12 cellular contexts compared by ENCODE assay signal in the genomic region with DNA sequence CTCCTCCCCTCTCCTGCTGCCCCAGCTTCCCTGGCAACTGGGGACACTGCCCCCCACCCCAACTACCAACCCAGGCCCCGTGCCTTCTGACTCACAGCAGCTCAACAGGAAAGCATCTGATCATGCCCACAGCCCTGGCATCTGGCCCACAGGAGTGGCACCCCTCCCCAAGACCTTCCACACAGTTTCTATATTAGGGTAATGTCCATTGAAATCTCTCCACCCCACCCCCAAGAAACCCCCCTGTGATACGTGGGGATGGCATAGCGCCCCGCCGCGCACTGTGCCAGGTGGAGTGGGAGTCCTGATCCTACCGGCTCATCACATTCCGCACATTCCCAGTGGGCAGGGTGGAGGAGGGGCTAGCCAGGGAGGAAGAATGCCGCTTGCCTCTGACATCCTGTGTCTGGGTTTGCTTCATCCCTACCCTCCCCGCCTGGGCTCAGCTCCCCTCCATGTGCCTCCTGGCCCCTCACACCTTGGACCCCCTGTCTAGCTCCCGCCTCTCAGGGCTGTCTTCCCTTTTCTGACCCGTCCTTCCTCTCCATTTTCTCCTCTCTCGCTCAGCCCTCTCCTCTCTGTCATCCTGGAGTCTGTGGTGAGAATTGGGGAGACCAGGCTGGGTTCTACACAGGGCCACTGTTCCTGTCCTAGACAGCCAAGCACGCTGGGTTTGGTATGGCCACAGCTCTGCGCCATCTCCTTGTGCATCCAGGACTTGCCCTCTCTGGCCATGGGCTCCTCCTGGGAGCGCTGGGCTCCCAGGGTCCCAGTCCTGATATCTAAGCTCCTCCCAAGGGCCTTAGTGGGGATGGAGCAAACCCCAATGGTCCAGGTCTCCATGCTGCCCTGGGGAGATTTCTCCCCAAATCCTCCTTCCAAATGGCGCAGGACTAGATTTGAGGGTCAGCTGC. TPM values are rescaled to one million over a fixed set of nuclear protein-coding genes. Genes with fewer than 3 reads are reported as not detected.
A peak's percentile ranks its signal among the peaks of the same experiment; 100 is the strongest.
DNase-seq lines count a peak whose midpoint lies in the region; ATAC-seq, FAIRE-seq and TF ChIP-seq lines count a peak whose summit lies in the region.
"Had no signal": no experiment of that assay in that cellular context is flagged by ENCODE, and none has a peak within 500 bp of the region (broad histone marks: within the 10 kb centered on the region; RNA-seq: fewer than 3 reads in every experiment).

No MANE protein-coding gene starts in this region.

- H3K4me3 ChIP-seq in ascending aorta (no peak overlapping the region), kidney (ENCODE audit: low read length in 2 of 2) (no peak overlapping the region), upper lobe of right lung (no peak overlapping the region)

- DNase-seq in DMS 273 (lab: John Stamatoyannopoulos, UW; ENCODE audit: unreplicated experiment) (peak; percentile 27), DMS 273 treated with DMSO at 0.1 percent for 48 hours (lab: John Stamatoyannopoulos, UW) (no peak), ascending aorta (ENCODE audit: low spot score in 2 of 2) (peak in 1 of 2 donors; percentile 78), kidney (peak; percentile 95), upper lobe of right lung (peak; percentile 79), GF-D8 (lab: John Stamatoyannopoulos, UW) (no peak)
- DNase-seq in stimulated activated CD4-positive, alpha-beta T cell treated with anti-CD3 and anti-CD28 coated beads, Interleukin-2, amount 100 ng/mL, for 48 hours = no peak
- DNase-seq: esophagus squamous epithelium, NCI-H524 treated with DMSO at 0.1 percent for 48 hours had no signal

- H3K27me3 ChIP-seq in ascending aorta (no peaks in the 10 kb centered on the region), upper lobe of right lung (no peaks in the 10 kb centered on the region)

- intact Hi-C loops in ascending aorta (cut with DNase I) (loop anchor here (1.0 to 5.0 kb wide), 2 partner anchors 27 to 269 kb away; no protein-coding TSS in a partner anchor), kidney (cut with DNase I) (loop anchor here (10.0 kb wide), 1 partner anchor 56 kb away; no protein-coding TSS in a partner anchor), upper lobe of right lung (cut with DNase I) (loop anchor here (5.0 kb wide), 1 partner anchor 59 kb away; no protein-coding TSS in a partner anchor)

- TF ChIP-seq CTCF in ascending aorta (IDR thresholded peaks at IDR 0.05) (no peak), kidney (IDR thresholded peaks at IDR 0.05; ENCODE audit: borderline replicate concordance, extremely low read depth, insufficient read depth) (no peak), upper lobe of right lung (IDR thresholded peaks at IDR 0.05) (no peak)

- H3K36me3 ChIP-seq in ascending aorta (no peaks in the 10 kb centered on the region), kidney (ENCODE audit: control insufficient read depth in 1 of 2, insufficient read depth in 2 of 2, low read length in 2 of 2) (no peaks in the 10 kb centered on the region), upper lobe of right lung (no peaks in the 10 kb centered on the region)
- H3K36me3 ChIP-seq: esophagus squamous epithelium had no signal

- FAIRE-seq in kidney (lab: Jason Lieb, UNC) = no peak

- H3K9me3 ChIP-seq in ascending aorta (no peaks in the 10 kb centered on the region), kidney (ENCODE audit: control insufficient read depth in 1 of 2, low read length in 2 of 2) (no peaks in the 10 kb centered on the region), upper lobe of right lung (no peaks in the 10 kb centered on the region)
- H3K9me3 ChIP-seq: esophagus squamous epithelium had no signal

- H3K9ac ChIP-seq in kidney (ENCODE audit: low read length in 2 of 2) = no peak overlapping the region

- ATAC-seq in upper lobe of right lung (peak; percentile 59), HG03354 (IDR thresholded peaks at IDR 0.05; ENCODE audit: poor library complexity, severe bottlenecking, unreplicated experiment) (no peak)

- peaks cover 4 to 41% of the 10 kb centered on the region in 2 donors for H3K4me1 ChIP-seq in ascending aorta
- peaks cover 6 to 12% of the 10 kb centered on the region in 2 donors for H3K4me1 ChIP-seq in kidney (ENCODE audit: control insufficient read depth in 1 of 2, insufficient read depth in 1 of 2, low read depth in 1 of 2, low read length in 2 of 2)
- H3K4me1 ChIP-seq in upper lobe of right lung = peaks cover 15% of the 10 kb centered on the region

- H3K27ac ChIP-seq in ascending aorta = peak overlapping the region; percentile 82 to 92
- peak overlapping the region in 1 of 2 donors; percentile 60 for H3K27ac ChIP-seq in kidney (ENCODE audit: low read depth in 2 of 2, low read length in 2 of 2)
- H3K27ac ChIP-seq in upper lobe of right lung = peak overlapping the region; percentile 42
- H3K27ac ChIP-seq: 22Rv1 had no signal

RNA-seq across cellular contexts. Expression of gene ITGA3, which starts 27.4 kb away (rescaled TPM):
- 222 TPM for total RNA-seq in ascending aorta
- 367 TPM for total RNA-seq in kidney
- 117 TPM for polyA plus RNA-seq in kidney (ENCODE audit: insufficient read depth, low read depth, low replicate concordance)
- total RNA-seq in upper lobe of right lung = 212 TPM

RNA-seq across cellular contexts. Expression of gene DLX3, which starts 33.4 kb away (rescaled TPM):
- total RNA-seq in ascending aorta = 1.6 TPM
- 0.41 TPM for total RNA-seq in kidney
- polyA plus RNA-seq in kidney (ENCODE audit: insufficient read depth, low read depth, low replicate concordance) = 0.47 TPM
- 0.69 TPM for total RNA-seq in upper lobe of right lung

RNA-seq across cellular contexts. Expression of gene DLX4, which starts 59.5 kb away (rescaled TPM):
- not detected for total RNA-seq in ascending aorta
- total RNA-seq in kidney = 0.44 TPM
- not detected for polyA plus RNA-seq in kidney (ENCODE audit: insufficient read depth, low read depth, low replicate concordance)
- total RNA-seq in upper lobe of right lung = 2.1 TPM
- total RNA-seq: temporal lobe had no signal

Comparison
In these comparisons a context has a peak if more than half of its experiments do, and no peak if none do; other contexts are left out.
1. DNase-seq: peak in DMS 273 (single experiment), kidney (single experiment) and upper lobe of right lung (single experiment); none in DMS 273 treated with DMSO at 0.1 percent for 48 hours (single experiment), GF-D8 (single experiment) and stimulated activated CD4-positive, alpha-beta T cell treated with anti-CD3 and anti-CD28 coated beads, Interleukin-2, amount 100 ng/mL, for 48 hours (0 of 2).